1 cellular context compared by ENCODE assay signal in the genomic region with DNA sequence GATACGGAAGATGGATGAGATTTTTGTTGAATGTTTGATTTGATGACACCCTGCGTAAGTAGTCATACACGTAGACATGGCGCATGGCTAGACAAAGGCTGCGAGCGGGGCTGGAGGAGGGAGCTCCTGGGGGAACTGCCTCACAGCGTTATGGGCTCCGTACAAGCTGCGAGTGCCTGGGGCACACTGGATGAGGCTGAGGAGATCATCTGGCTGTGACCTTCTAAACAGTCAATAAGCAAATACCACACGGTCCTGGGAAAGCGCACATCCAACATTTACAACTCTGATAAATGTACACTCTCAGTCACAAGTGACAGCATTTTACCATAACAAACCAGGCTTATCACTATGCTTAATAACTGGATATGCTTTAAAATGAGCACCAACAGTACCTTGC.
A peak's percentile ranks its signal among the peaks of the same experiment; 100 is the strongest.
TF ChIP-seq lines count a peak whose summit lies in the region.

No MANE protein-coding gene starts in this region.

TF ChIP-seq in WTC11, 78 proteins besides CTCF, POLR2A, EP300 and RAD21 (continued from another document):
- TF ChIP-seq, protein P1, sequence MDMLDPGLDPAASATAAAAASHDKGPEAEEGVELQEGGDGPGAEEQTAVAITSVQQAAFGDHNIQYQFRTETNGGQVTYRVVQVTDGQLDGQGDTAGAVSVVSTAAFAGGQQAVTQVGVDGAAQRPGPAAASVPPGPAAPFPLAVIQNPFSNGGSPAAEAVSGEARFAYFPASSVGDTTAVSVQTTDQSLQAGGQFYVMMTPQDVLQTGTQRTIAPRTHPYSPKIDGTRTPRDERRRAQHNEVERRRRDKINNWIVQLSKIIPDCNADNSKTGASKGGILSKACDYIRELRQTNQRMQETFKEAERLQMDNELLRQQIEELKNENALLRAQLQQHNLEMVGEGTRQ (CRISPR knock-in tag; IDR thresholded peaks at IDR 0.05): no peak
- 0 out of 2 replicates have a peak, but pooled peaks have one; percentile 36 for TF ChIP-seq GABPB1 (CRISPR knock-in tag; IDR thresholded peaks at IDR 0.05)
